ENCODE assay signal across 27 cellular contexts in genomic region chr14:94367896-94368590, GRCh38. TPM values are rescaled to one million over a fixed set of nuclear protein-coding genes. Genes with fewer than 3 reads are reported as not detected.
A peak's percentile ranks its signal among the peaks of the same experiment; 100 is the strongest.
DNase-seq lines count a peak whose midpoint lies in the region; ATAC-seq and TF ChIP-seq lines count a peak whose summit lies in the region.
"Had no signal": no experiment of that assay in that cellular context is flagged by ENCODE, and none has a peak within 500 bp of the region (broad histone marks: within the 10 kb centered on the region; RNA-seq: fewer than 3 reads in every experiment).

No MANE protein-coding gene starts in this region.

- H3K27ac Mint-ChIP-seq in CD14-positive monocyte (peak overlapping the region; percentile 46 to 86 (median 77)), T-helper 17 cell (peak overlapping the region; percentile 61), neural crest cell (ENCODE audit: unreplicated experiment) (peak overlapping the region; percentile 27)
- H3K27ac Mint-ChIP-seq: CD8-positive, alpha-beta memory T cell; IgD-negative memory B cell had no signal

- H3K27ac ChIP-seq in tibial artery, result no peak overlapping the region
- H3K27ac ChIP-seq: C4-2B, KMS-11, Peyer's patch, SK-N-MC had no signal

- H3K27me3 Mint-ChIP-seq in CD14-positive monocyte (ENCODE audit: low read depth in 3 of 3) (peaks cover 2 to 3% (median 2%) of the 10 kb centered on the region in 3 donors), T-helper 17 cell (peaks cover 23% of the 10 kb centered on the region), neural crest cell (ENCODE audit: low read depth) (no peaks in the 10 kb centered on the region)
- H3K27me3 Mint-ChIP-seq: IgD-negative memory B cell had no signal

- H3K4me3 Mint-ChIP-seq in CD14-positive monocyte (peak overlapping the region in 1 of 2 donors; percentile 53), T-helper 17 cell (no peak overlapping the region), neural crest cell (no peak overlapping the region)
- H3K4me3 Mint-ChIP-seq: CD8-positive, alpha-beta memory T cell; IgD-negative memory B cell had no signal

- H3K36me3 Mint-ChIP-seq in CD14-positive monocyte (peaks cover 0 to 2% of the 10 kb centered on the region in 2 donors), T-helper 17 cell (ENCODE audit: low read depth) (no peaks in the 10 kb centered on the region), neural crest cell (ENCODE audit: low read depth) (no peaks in the 10 kb centered on the region)
- H3K36me3 Mint-ChIP-seq: CD8-positive, alpha-beta memory T cell; IgD-negative memory B cell had no signal

- ATAC-seq in T-helper 17 cell, result no peak
- ATAC-seq in HG02798 (IDR thresholded peaks at IDR 0.05; ENCODE audit: poor library complexity, unreplicated experiment), result no peak
- ATAC-seq: GM12878 had no signal

- no peaks in the 10 kb centered on the region for H3K27me3 ChIP-seq in tibial artery
- H3K27me3 ChIP-seq: Peyer's patch had no signal

- DNase-seq in CD14-positive monocyte (ENCODE audit: low spot score) (peak; percentile 15), T-helper 17 cell (no peak), neural crest cell (ENCODE audit: low read depth, low spot score) (no peak), tibial artery (peak; percentile 14 to 53), NOMO-1 (lab: John Stamatoyannopoulos, UW; ENCODE audit: unreplicated experiment in 2 of 2) (no peak), islet precursor cell (no peak)
- DNase-seq: CD8-positive, alpha-beta memory T cell; DMS 273 treated with DMSO at 0.1 percent for 48 hours; DMS79; EL; GDM1; HCEC 1CT; MM.1S; NCI-H2029; NCI-H446 treated with DMSO at 0.1 percent for 48 hours; NCI-H526; SIG-M5 had no signal

- no peaks in the 10 kb centered on the region for H3K36me3 ChIP-seq in tibial artery
- H3K36me3 ChIP-seq: Peyer's patch had no signal

- H3K9me3 ChIP-seq in T-helper 17 cell (ENCODE audit: control insufficient read depth, low read length, poor library complexity, severe bottlenecking) (no peaks in the 10 kb centered on the region), tibial artery (no peaks in the 10 kb centered on the region)
- H3K9me3 ChIP-seq: Peyer's patch had no signal

- no peak for TF ChIP-seq CTCF in CD14-positive monocyte (IDR thresholded peaks at IDR 0.05)
- TF ChIP-seq CTCF in neural crest cell (conservative IDR thresholded peaks at IDR 0.05), result no peak
- no peak for TF ChIP-seq CTCF in tibial artery (IDR thresholded peaks at IDR 0.05)

- no peak overlapping the region for H3K4me3 ChIP-seq in tibial artery
- H3K4me3 ChIP-seq: GM12878, Peyer's patch, SK-N-MC had no signal

- intact Hi-C loops in CD14-positive monocyte (cut with micrococcal nuclease), result no loop called here
- intact Hi-C loops in tibial artery (cut with DNase I; ENCODE audit: low total_unique reads), result no loop called here

- peaks cover 0 to 4% (median 0%) of the 10 kb centered on the region in 7 donors for H3K9me3 Mint-ChIP-seq in CD14-positive monocyte
- no peaks in the 10 kb centered on the region for H3K9me3 Mint-ChIP-seq in neural crest cell

- H3K4me1 Mint-ChIP-seq in CD14-positive monocyte (peaks cover 23% of the 10 kb centered on the region), T-helper 17 cell (peaks cover 6% of the 10 kb centered on the region), neural crest cell (no peaks in the 10 kb centered on the region)
- H3K4me1 Mint-ChIP-seq: CD8-positive, alpha-beta memory T cell had no signal

- no peaks in the 10 kb centered on the region for H3K4me1 ChIP-seq in tibial artery
- H3K4me1 ChIP-seq: Peyer's patch had no signal

RNA-seq across cellular contexts. Expression of gene SERPINA2, which starts 1.5 kb away (rescaled TPM):
- not detected for polyA plus RNA-seq in CD14-positive monocyte
- total RNA-seq in T-helper 17 cell (not detected), neural crest cell (not detected in 2 replicates)
- total RNA-seq: A673; CD8-positive, alpha-beta memory T cell; GM12878; H1; OCI-LY7; Peyer's patch had no signal
- polyA plus RNA-seq: CD8-positive, alpha-beta memory T cell; GM12878; H1; IgD-negative memory B cell had no signal

RNA-seq across cellular contexts. Expression of gene SERPINA1, which starts 20.4 kb away (rescaled TPM):
- polyA plus RNA-seq in CD14-positive monocyte, result 1,000 to 10,000 TPM; 1,278 to 2,042 TPM
- 10 to 100 TPM in 1 of 2 donors, 1 to 10 TPM in 1; 3.5 to 15.5 TPM for total RNA-seq in T-helper 17 cell
- total RNA-seq in neural crest cell, result not detected in 2 replicates
- total RNA-seq: A673, H1, OCI-LY7 had no signal
- polyA plus RNA-seq: CD8-positive, alpha-beta memory T cell had no signal

RNA-seq across cellular contexts. Expression of gene SERPINA6, which starts 44.9 kb away (rescaled TPM):
- polyA plus RNA-seq in CD14-positive monocyte, result not detected
- total RNA-seq in T-helper 17 cell, result not detected
- not detected in 2 replicates for total RNA-seq in neural crest cell
- total RNA-seq: A673; CD8-positive, alpha-beta memory T cell; H1; OCI-LY7; Peyer's patch had no signal
- polyA plus RNA-seq: CD8-positive, alpha-beta memory T cell; H1; IgD-negative memory B cell had no signal

Comparison
In these comparisons a context has a peak if more than half of its experiments do, and no peak if none do; other contexts are left out.
1. DNase-seq: peak in CD14-positive monocyte (single experiment) and tibial artery (2 of 2); none in T-helper 17 cell (0 of 3), neural crest cell (single experiment), NOMO-1 (0 of 2) and islet precursor cell (single experiment).
2. H3K27ac Mint-ChIP-seq: peak in every context shown above with its lines; median percentile 77 in CD14-positive monocyte; 61 in T-helper 17 cell; 27 in neural crest cell.